9 cellular contexts compared by ENCODE assay signal in the genomic region with DNA sequence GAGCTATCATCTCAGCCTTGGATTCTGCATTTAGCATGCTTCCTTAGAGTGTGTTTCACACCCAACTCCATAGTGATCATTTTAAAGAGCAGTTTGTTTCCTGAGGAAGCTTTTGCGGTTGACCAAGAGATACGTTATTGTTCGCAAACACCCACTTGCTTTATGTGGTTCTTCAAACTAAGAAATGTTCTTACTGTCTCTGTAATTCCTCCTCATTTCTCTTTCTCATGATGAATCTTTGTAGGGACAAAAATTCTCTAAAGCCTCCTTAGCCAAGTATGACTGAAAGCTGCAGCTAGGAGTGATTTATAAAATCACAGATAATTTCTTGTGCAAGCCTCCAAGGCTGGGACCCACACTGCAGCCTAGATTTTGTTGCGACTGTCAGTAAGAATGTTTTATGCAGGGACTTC. TPM values are rescaled to one million over a fixed set of nuclear protein-coding genes. Genes with fewer than 3 reads are reported as not detected.
DNase-seq lines count a peak whose midpoint lies in the region; ATAC-seq and TF ChIP-seq lines count a peak whose summit lies in the region.
"Had no signal": no experiment of that assay in that cellular context is flagged by ENCODE, and none has a peak within 500 bp of the region (broad histone marks: within the 10 kb centered on the region; RNA-seq: fewer than 3 reads in every experiment).

No MANE protein-coding gene starts in this region.

- intact Hi-C loops in sciatic nerve (cut with DNase I): no loop called here

- H3K27ac Mint-ChIP-seq in GM23338 (no peak overlapping the region), WTC11 (no peak overlapping the region)

- H3K4me2 ChIP-seq in GM23338: no peak overlapping the region

- H3K4me1 Mint-ChIP-seq in GM23338: peaks cover 13% of the 10 kb centered on the region; the same call in 2 of the 3 replicates
- peaks cover 14% of the 10 kb centered on the region for H3K4me1 Mint-ChIP-seq in WTC11

- POLR2A ChIA-PET in WTC11 (lab: Charles Lee): no interaction called here

- H3K27me3 Mint-ChIP-seq in GM23338 (ENCODE audit: insufficient read depth, low read depth, poor library complexity) (peaks cover 5% of the 10 kb centered on the region), WTC11 (ENCODE audit: low read depth) (peaks cover 15% of the 10 kb centered on the region)

- in situ Hi-C loops in GM13977 (cut with MboI; ENCODE audit: low pct_unique_long_range_greater_than_20kb, low sequenced_read_pairs, unreplicated experiment): no loop called here
- in situ Hi-C loops in SK-MEL-5 (cut with HindIII; ENCODE audit: low pct_unique_long_range_greater_than_20kb, low sequenced_read_pairs): no loop called here

- H3K36me3 Mint-ChIP-seq in GM23338 (ENCODE audit: low read depth) (no peaks in the 10 kb centered on the region), WTC11 (no peaks in the 10 kb centered on the region)

- CTCF ChIA-PET in WTC11 (lab: Charles Lee): no interaction called here

- H2AFZ ChIP-seq in GM23338: peak overlapping the region; percentile 53

- TF ChIP-seq CTCF in GM13977 (IDR thresholded peaks at IDR 0.05; ENCODE audit: extremely low read depth, insufficient read depth, missing control alignments) (no peak), GM23338 (conservative IDR thresholded peaks at IDR 0.05; ENCODE audit: low read depth in 2 of 2) (no peak), WTC11 (IDR thresholded peaks at IDR 0.05) (no peak)

- no peaks in the 10 kb centered on the region for H3K79me2 ChIP-seq in GM23338 (replicated peaks; ENCODE audit: insufficient read depth)

- H3K9me2 ChIP-seq in GM23338 (ENCODE audit: insufficient read depth): no peaks in the 10 kb centered on the region

- H3K36me3 ChIP-seq in GM23338 (ENCODE audit: insufficient read depth): no peaks in the 10 kb centered on the region
- H3K36me3 ChIP-seq: SJCRH30 had no signal

- no peaks in the 10 kb centered on the region for H4K20me1 ChIP-seq in GM23338 (replicated peaks; ENCODE audit: insufficient read depth)

- H3K9me3 Mint-ChIP-seq in GM23338 (no peaks in the 10 kb centered on the region), WTC11 (no peaks in the 10 kb centered on the region)

- H3K4me3 ChIP-seq in GM23338: no peak overlapping the region
- H3K4me3 ChIP-seq: lung, SJCRH30 had no signal

- peak; percentile 6 for DNase-seq in GM13977 (ENCODE audit: low spot score)
- DNase-seq in GM23338 (ENCODE audit: low spot score): no peak
- peak; percentile 15 for DNase-seq in SK-MEL-5 (ENCODE audit: low read depth, low spot score)
- peak; percentile 68 for DNase-seq in foreskin melanocyte
- DNase-seq in WTC11 (ENCODE audit: low spot score): no peak
- no peak for DNase-seq in DMS 273 treated with DMSO at 0.1 percent for 48 hours (lab: John Stamatoyannopoulos, UW)
- no peak for DNase-seq in sciatic nerve (ENCODE audit: low spot score)
- DNase-seq: SJCRH30 had no signal

- H3K27me3 ChIP-seq in GM23338 (ENCODE audit: insufficient read depth): peaks cover 11% of the 10 kb centered on the region
- H3K27me3 ChIP-seq: SJCRH30 had no signal

- H3K4me3 Mint-ChIP-seq in GM23338: no peak overlapping the region
- H3K4me3 Mint-ChIP-seq in WTC11: no peak overlapping the region

- peaks cover 18% of the 10 kb centered on the region; the same call in 1 of the 2 replicates for H3K4me1 ChIP-seq in GM23338 (ENCODE audit: insufficient read depth)
- H3K4me1 ChIP-seq: SJCRH30 had no signal

- no peak overlapping the region for H3K27ac ChIP-seq in GM23338 (ENCODE audit: low read depth)
- H3K27ac ChIP-seq: SJCRH30 had no signal

- no peaks in the 10 kb centered on the region for H3F3A ChIP-seq in GM23338 (replicated peaks; ENCODE audit: low read depth)

- no peak for ATAC-seq in GM23338
- no peak for ATAC-seq in WTC11
- no peak for ATAC-seq in sciatic nerve

TF ChIP-seq in GM23338, 12 proteins besides CTCF, POLR2A, EP300 and RAD21:
- TF ChIP-seq EZH2 (IDR thresholded peaks at IDR 0.05; ENCODE audit: low read depth, unreplicated experiment) (no peak), CREB1 (CRISPR knock-in tag; IDR thresholded peaks at IDR 0.05; ENCODE audit: low read depth) (no peak), ZNF114 (CRISPR knock-in tag; IDR thresholded peaks at IDR 0.05) (no peak)
- TF ChIP-seq, protein P1, sequence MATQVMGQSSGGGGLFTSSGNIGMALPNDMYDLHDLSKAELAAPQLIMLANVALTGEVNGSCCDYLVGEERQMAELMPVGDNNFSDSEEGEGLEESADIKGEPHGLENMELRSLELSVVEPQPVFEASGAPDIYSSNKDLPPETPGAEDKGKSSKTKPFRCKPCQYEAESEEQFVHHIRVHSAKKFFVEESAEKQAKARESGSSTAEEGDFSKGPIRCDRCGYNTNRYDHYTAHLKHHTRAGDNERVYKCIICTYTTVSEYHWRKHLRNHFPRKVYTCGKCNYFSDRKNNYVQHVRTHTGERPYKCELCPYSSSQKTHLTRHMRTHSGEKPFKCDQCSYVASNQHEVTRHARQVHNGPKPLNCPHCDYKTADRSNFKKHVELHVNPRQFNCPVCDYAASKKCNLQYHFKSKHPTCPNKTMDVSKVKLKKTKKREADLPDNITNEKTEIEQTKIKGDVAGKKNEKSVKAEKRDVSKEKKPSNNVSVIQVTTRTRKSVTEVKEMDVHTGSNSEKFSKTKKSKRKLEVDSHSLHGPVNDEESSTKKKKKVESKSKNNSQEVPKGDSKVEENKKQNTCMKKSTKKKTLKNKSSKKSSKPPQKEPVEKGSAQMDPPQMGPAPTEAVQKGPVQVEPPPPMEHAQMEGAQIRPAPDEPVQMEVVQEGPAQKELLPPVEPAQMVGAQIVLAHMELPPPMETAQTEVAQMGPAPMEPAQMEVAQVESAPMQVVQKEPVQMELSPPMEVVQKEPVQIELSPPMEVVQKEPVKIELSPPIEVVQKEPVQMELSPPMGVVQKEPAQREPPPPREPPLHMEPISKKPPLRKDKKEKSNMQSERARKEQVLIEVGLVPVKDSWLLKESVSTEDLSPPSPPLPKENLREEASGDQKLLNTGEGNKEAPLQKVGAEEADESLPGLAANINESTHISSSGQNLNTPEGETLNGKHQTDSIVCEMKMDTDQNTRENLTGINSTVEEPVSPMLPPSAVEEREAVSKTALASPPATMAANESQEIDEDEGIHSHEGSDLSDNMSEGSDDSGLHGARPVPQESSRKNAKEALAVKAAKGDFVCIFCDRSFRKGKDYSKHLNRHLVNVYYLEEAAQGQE (IDR thresholded peaks at IDR 0.05; ENCODE audit: unreplicated experiment): no peak

TF ChIP-seq in WTC11, 78 proteins besides CTCF, POLR2A, EP300 and RAD21:
- TF ChIP-seq GRHL2 (CRISPR knock-in tag; IDR thresholded peaks at IDR 0.05; ENCODE audit: insufficient replicate concordance, severe bottlenecking) (no peak), MYBL2 (CRISPR knock-in tag; IDR thresholded peaks at IDR 0.05) (no peak), GTF2I (CRISPR knock-in tag; conservative IDR thresholded peaks at IDR 0.05) (no peak)
- TF ChIP-seq, protein P2, sequence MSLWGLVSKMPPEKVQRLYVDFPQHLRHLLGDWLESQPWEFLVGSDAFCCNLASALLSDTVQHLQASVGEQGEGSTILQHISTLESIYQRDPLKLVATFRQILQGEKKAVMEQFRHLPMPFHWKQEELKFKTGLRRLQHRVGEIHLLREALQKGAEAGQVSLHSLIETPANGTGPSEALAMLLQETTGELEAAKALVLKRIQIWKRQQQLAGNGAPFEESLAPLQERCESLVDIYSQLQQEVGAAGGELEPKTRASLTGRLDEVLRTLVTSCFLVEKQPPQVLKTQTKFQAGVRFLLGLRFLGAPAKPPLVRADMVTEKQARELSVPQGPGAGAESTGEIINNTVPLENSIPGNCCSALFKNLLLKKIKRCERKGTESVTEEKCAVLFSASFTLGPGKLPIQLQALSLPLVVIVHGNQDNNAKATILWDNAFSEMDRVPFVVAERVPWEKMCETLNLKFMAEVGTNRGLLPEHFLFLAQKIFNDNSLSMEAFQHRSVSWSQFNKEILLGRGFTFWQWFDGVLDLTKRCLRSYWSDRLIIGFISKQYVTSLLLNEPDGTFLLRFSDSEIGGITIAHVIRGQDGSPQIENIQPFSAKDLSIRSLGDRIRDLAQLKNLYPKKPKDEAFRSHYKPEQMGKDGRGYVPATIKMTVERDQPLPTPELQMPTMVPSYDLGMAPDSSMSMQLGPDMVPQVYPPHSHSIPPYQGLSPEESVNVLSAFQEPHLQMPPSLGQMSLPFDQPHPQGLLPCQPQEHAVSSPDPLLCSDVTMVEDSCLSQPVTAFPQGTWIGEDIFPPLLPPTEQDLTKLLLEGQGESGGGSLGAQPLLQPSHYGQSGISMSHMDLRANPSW (CRISPR knock-in tag; conservative IDR thresholded peaks at IDR 0.05; ENCODE audit: low read depth): no peak
- TF ChIP-seq, protein P3, sequence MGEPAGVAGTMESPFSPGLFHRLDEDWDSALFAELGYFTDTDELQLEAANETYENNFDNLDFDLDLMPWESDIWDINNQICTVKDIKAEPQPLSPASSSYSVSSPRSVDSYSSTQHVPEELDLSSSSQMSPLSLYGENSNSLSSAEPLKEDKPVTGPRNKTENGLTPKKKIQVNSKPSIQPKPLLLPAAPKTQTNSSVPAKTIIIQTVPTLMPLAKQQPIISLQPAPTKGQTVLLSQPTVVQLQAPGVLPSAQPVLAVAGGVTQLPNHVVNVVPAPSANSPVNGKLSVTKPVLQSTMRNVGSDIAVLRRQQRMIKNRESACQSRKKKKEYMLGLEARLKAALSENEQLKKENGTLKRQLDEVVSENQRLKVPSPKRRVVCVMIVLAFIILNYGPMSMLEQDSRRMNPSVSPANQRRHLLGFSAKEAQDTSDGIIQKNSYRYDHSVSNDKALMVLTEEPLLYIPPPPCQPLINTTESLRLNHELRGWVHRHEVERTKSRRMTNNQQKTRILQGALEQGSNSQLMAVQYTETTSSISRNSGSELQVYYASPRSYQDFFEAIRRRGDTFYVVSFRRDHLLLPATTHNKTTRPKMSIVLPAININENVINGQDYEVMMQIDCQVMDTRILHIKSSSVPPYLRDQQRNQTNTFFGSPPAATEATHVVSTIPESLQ (CRISPR knock-in tag; IDR thresholded peaks at IDR 0.05): no peak

RNA-seq across cellular contexts. Expression of a gene that starts 10.0 kb away (rescaled TPM):
- total RNA-seq in GM23338 (2014; rRNA removed; shearing (Covaris generic)): not detected in 2 replicates
- 0.45 TPM in 1 of 2 replicates, not detected in the other for polyA plus RNA-seq in GM23338 (2016; fragmentation: Nextera tagmentation; extraction: Ambion mirVana)
- not detected in 2 replicates for total RNA-seq in SK-MEL-5 (2014; rRNA removed; shearing (Covaris generic))
- polyA plus RNA-seq in SK-MEL-5 (2015; cell fraction: cytosol; rRNA removed): not detected in 2 replicates
- not detected in 2 replicates for polyA plus RNA-seq in SK-MEL-5 (2015; cell fraction: nucleus; rRNA removed)
- total RNA-seq in WTC11 (2021) (not detected in 3 replicates), sciatic nerve (0.53 TPM)

Comparison
In these comparisons a context has a peak if more than half of its experiments do, and no peak if none do; other contexts are left out.
1. DNase-seq: peak in GM13977 (single experiment), SK-MEL-5 (single experiment) and foreskin melanocyte (single experiment); none in GM23338 (single experiment), WTC11 (single experiment), DMS 273 treated with DMSO at 0.1 percent for 48 hours (single experiment) and sciatic nerve (single experiment).